In genomic region chr17:35973333-35974260, GRCh38 we compare ENCODE assay signal across 16 cellular contexts. TPM values are rescaled to one million over a fixed set of nuclear protein-coding genes. Genes with fewer than 3 reads are reported as not detected.
A peak's percentile ranks its signal among the peaks of the same experiment; 100 is the strongest.
DNase-seq lines count a peak whose midpoint lies in the region; TF ChIP-seq lines count a peak whose summit lies in the region.
"Had no signal": no experiment of that assay in that cellular context is flagged by ENCODE, and none has a peak within 500 bp of the region (broad histone marks: within the 10 kb centered on the region; RNA-seq: fewer than 3 reads in every experiment).

No MANE protein-coding gene starts in this region.

- no peak overlapping the region for H3K18ac ChIP-seq in mesendoderm (ENCODE audit: low read length)

- H3K4ac ChIP-seq in mesendoderm (ENCODE audit: low read depth, low read length) = no peak overlapping the region

- H3K4me1 ChIP-seq in mesendoderm (ENCODE audit: control insufficient read depth, low read depth, low read length) = no peaks in the 10 kb centered on the region
- H3K4me1 ChIP-seq: testis had no signal

- H3K9ac ChIP-seq in mesendoderm (ENCODE audit: low read length) = no peak overlapping the region

- no peak overlapping the region for H4K5ac ChIP-seq in mesendoderm (ENCODE audit: low read length)

- DNase-seq in EH (ENCODE audit: low read depth) = peak; percentile 55
- DNase-seq in MV-4-11 (lab: John Stamatoyannopoulos, UW) = peak; percentile 28
- peak; percentile 92 for DNase-seq in epithelial cell of esophagus (ENCODE audit: low read depth)
- peak; percentile 11 for DNase-seq in mesendoderm
- DNase-seq in GOT3 (lab: John Stamatoyannopoulos, UW) = no peak
- no peak for DNase-seq in NCI-H526 treated with DMSO at 0.1 percent for 48 hours (lab: John Stamatoyannopoulos, UW)
- no peak for DNase-seq in SW480 (ENCODE audit: low spot score)
- DNase-seq in central memory CD4-positive, alpha-beta T cell = no peak
- DNase-seq: activated CD4-positive, alpha-beta T cell treated with anti-CD3 and anti-CD28 coated beads for 4 hours; GF-D8; NCI-H345; nucleus accumbens; stimulated activated CD4-positive, alpha-beta T cell treated with anti-CD3 and anti-CD28 coated beads, Interleukin-4, amount 100 ng/mL, for 4 hours; testis had no signal

- H2BK15ac ChIP-seq in mesendoderm (replicated peaks; ENCODE audit: low read depth) = no peak overlapping the region

- no peak overlapping the region for H2BK5ac ChIP-seq in mesendoderm (ENCODE audit: low read length)

- H3K79me2 ChIP-seq in mesendoderm (ENCODE audit: control insufficient read depth, insufficient read depth, low read length) = no peaks in the 10 kb centered on the region

- no peak overlapping the region for H2BK120ac ChIP-seq in mesendoderm (ENCODE audit: low read depth, low read length)

- no CpG with 5 or more reads among the region's 10 CpGs for WGBS in mesendoderm (ENCODE audit: extremely low coverage, insufficient coverage, low lambda C conversion rate)

- H3K79me1 ChIP-seq in mesendoderm (ENCODE audit: low read length) = no peaks in the 10 kb centered on the region

- no peak overlapping the region for H3K27ac ChIP-seq in mesendoderm (ENCODE audit: low read depth, low read length)
- H3K27ac ChIP-seq: SK-N-MC, testis had no signal

- no peak for TF ChIP-seq CTCF in epithelial cell of esophagus (IDR thresholded peaks at IDR 0.05; ENCODE audit: insufficient read depth, low read depth, low read length, missing control alignments)

- H3K27me3 ChIP-seq in mesendoderm (ENCODE audit: insufficient read depth, low read length, poor library complexity) = no peaks in the 10 kb centered on the region
- H3K27me3 ChIP-seq: testis had no signal

- no peak overlapping the region for H3K23ac ChIP-seq in mesendoderm (ENCODE audit: low read length)

- no peak overlapping the region for H3K4me2 ChIP-seq in mesendoderm (ENCODE audit: low read length)

- no peak overlapping the region for H3K56ac ChIP-seq in mesendoderm (ENCODE audit: low read length)

- no peak overlapping the region for H2AK5ac ChIP-seq in mesendoderm (ENCODE audit: low read length)

- no peaks in the 10 kb centered on the region for H3K36me3 ChIP-seq in mesendoderm (ENCODE audit: control insufficient read depth, insufficient read depth, low read length)

- no peak overlapping the region for H4K8ac ChIP-seq in mesendoderm (ENCODE audit: low read depth, low read length)

- H3K4me3 ChIP-seq in epithelial cell of esophagus (ENCODE audit: low read length) = no peak overlapping the region
- H3K4me3 ChIP-seq in mesendoderm (ENCODE audit: low read length) = no peak overlapping the region
- H3K4me3 ChIP-seq: SK-N-MC, testis had no signal

RNA-seq across cellular contexts. Expression of gene CCL16, which starts 7.7 kb away (rescaled TPM):
- not detected for polyA plus RNA-seq in mesendoderm (2013, experiment 1 of 2)
- not detected for polyA plus RNA-seq in mesendoderm (2013, experiment 2 of 2)
- polyA plus RNA-seq: BJ had no signal

RNA-seq across cellular contexts. Expression of gene CCL14, which starts 12.9 kb away (rescaled TPM):
- polyA plus RNA-seq in mesendoderm (2013, experiment 1 of 2) = not detected
- not detected for polyA plus RNA-seq in mesendoderm (2013, experiment 2 of 2)
- polyA plus RNA-seq: BJ had no signal

RNA-seq across cellular contexts. Expression of gene CCL15, which starts 27.8 kb away (rescaled TPM):
- not detected for polyA plus RNA-seq in mesendoderm (2013, experiment 1 of 2)
- not detected for polyA plus RNA-seq in mesendoderm (2013, experiment 2 of 2)
- polyA plus RNA-seq: BJ had no signal

RNA-seq across cellular contexts. Expression of gene LYZL6, which starts 30.1 kb away (rescaled TPM):
- not detected for polyA plus RNA-seq in mesendoderm (2013, experiment 1 of 2)
- polyA plus RNA-seq in mesendoderm (2013, experiment 2 of 2) = not detected
- polyA plus RNA-seq: BJ had no signal

RNA-seq across cellular contexts. Expression of gene RDM1, which starts 43.0 kb away (rescaled TPM):
- 1.4 TPM for polyA plus RNA-seq in mesendoderm (2013, experiment 1 of 2)
- 1.5 TPM for polyA plus RNA-seq in mesendoderm (2013, experiment 2 of 2)

Comparison
In these comparisons a context has a peak if more than half of its experiments do, and no peak if none do; other contexts are left out.
1. DNase-seq: peak in EH (single experiment), MV-4-11 (single experiment), epithelial cell of esophagus (single experiment) and mesendoderm (single experiment); none in GOT3 (single experiment), NCI-H526 treated with DMSO at 0.1 percent for 48 hours (single experiment), SW480 (single experiment) and central memory CD4-positive, alpha-beta T cell (single experiment).